ENCODE assay signal across 12 cellular contexts in genomic region chr21:33974513-33975468, GRCh38. TPM values are rescaled to one million over a fixed set of nuclear protein-coding genes. Genes with fewer than 3 reads are reported as not detected.
DNase-seq lines count a peak whose midpoint lies in the region; ATAC-seq and TF ChIP-seq lines count a peak whose summit lies in the region.
"Had no signal": no experiment of that assay in that cellular context is flagged by ENCODE, and none has a peak within 500 bp of the region (broad histone marks: within the 10 kb centered on the region; RNA-seq: fewer than 3 reads in every experiment).

No MANE protein-coding gene starts in this region.

- H3K9me3 ChIP-seq in breast epithelium (no peaks in the 10 kb centered on the region), T-helper 17 cell (ENCODE audit: control insufficient read depth, low read length, poor library complexity, severe bottlenecking) (no peaks in the 10 kb centered on the region), esophagus squamous epithelium (no peaks in the 10 kb centered on the region)

- no peak for TF ChIP-seq POLR2A in breast epithelium (IDR thresholded peaks at IDR 0.05)
- TF ChIP-seq POLR2A in esophagus squamous epithelium (IDR thresholded peaks at IDR 0.05): no peak

- H3K27me3 ChIP-seq in breast epithelium (no peaks in the 10 kb centered on the region), esophagus squamous epithelium (no peaks in the 10 kb centered on the region)

- H3K4me1 ChIP-seq in breast epithelium (no peaks in the 10 kb centered on the region), esophagus squamous epithelium (peaks cover 11 to 54% (median 23%) of the 10 kb centered on the region in 3 donors)
- H3K4me1 ChIP-seq: parathyroid adenoma had no signal

- DNase-seq in MCF 10A (ENCODE audit: unreplicated experiment) (no peak), breast epithelium (ENCODE audit: low spot score in 2 of 2) (no peak), T-helper 17 cell (no peak), esophagus squamous epithelium (lab: John Stamatoyannopoulos, UW) (no peak), type B pancreatic cell (ENCODE audit: extremely low spot score, unreplicated experiment) (no peak)
- DNase-seq in stimulated activated CD4-positive, alpha-beta T cell treated with anti-CD3 and anti-CD28 coated beads, Interleukin-12 subunit alpha, Interleukin-12 subunit beta, amount 100 ng/mL, for 4 hours: no peak
- DNase-seq: anterior cingulate cortex, NCI-H1417 treated with DMSO at 0.1 percent for 48 hours had no signal

- WGBS in esophagus squamous epithelium, 2 donors: 78 to 93% methylated on average over 9 of the region's 9 CpGs

- CTCF ChIA-PET in MCF 10A (lab: Yijun Ruan, JAX): interaction anchor here (4.3 kb wide), 1 partner anchor 50 kb away, joined by 17 read pairs; no protein-coding TSS in a partner anchor

- no peak for TF ChIP-seq CTCF in MCF 10A (IDR thresholded peaks at IDR 0.05; ENCODE audit: unreplicated experiment)
- no peak for TF ChIP-seq CTCF in breast epithelium (IDR thresholded peaks at IDR 0.05)
- no peak for TF ChIP-seq CTCF in esophagus squamous epithelium (IDR thresholded peaks at IDR 0.05)
- no peak for TF ChIP-seq CTCF in type B pancreatic cell (conservative IDR thresholded peaks at IDR 0.05)

- ATAC-seq in T-helper 17 cell (no peak), HG02852 (IDR thresholded peaks at IDR 0.05; ENCODE audit: unreplicated experiment) (no peak), HG03469 (IDR thresholded peaks at IDR 0.05; ENCODE audit: unreplicated experiment) (no peak)

- POLR2A ChIA-PET in MCF 10A (lab: Yijun Ruan, JAX): interaction anchor here (0.8 to 4.4 kb wide), 7 partner anchors 13 to 100 kb away, joined by 4 to 38 read pairs (median 5); partner anchors contain the start of genes MRPS6 and SLC5A3

- H3K36me3 Mint-ChIP-seq in MCF 10A (ENCODE audit: insufficient read depth, unreplicated experiment) (no peaks in the 10 kb centered on the region), T-helper 17 cell (ENCODE audit: low read depth) (peaks cover 5% of the 10 kb centered on the region), type B pancreatic cell (peaks cover 3% of the 10 kb centered on the region)

- no TSS peak for BruUV-seq in MCF 10A (replicated peaks; lab: Mats Ljungman, UMichigan)

- no peaks in the 10 kb centered on the region for H3K36me3 ChIP-seq in breast epithelium
- no peaks in the 10 kb centered on the region for H3K36me3 ChIP-seq in esophagus squamous epithelium

- H3K4me3 Mint-ChIP-seq in MCF 10A (ENCODE audit: unreplicated experiment): no peak overlapping the region
- H3K4me3 Mint-ChIP-seq in T-helper 17 cell: no peak overlapping the region
- no peak overlapping the region for H3K4me3 Mint-ChIP-seq in type B pancreatic cell

- intact Hi-C loops in MCF 10A (cut with micrococcal nuclease): no loop called here
- intact Hi-C loops in breast epithelium (cut with DNase I; ENCODE audit: low total_unique reads): no loop called here
- intact Hi-C loops in esophagus squamous epithelium (cut with DNase I): no loop called here

- peak overlapping the region; percentile 98 for H3K27ac Mint-ChIP-seq in MCF 10A (ENCODE audit: low read depth, unreplicated experiment)
- peak overlapping the region; percentile 92 for H3K27ac Mint-ChIP-seq in T-helper 17 cell
- peak overlapping the region; percentile 92 for H3K27ac Mint-ChIP-seq in type B pancreatic cell

- H3K27ac ChIP-seq in breast epithelium: no peak overlapping the region
- peak overlapping the region in 3 of 4 donors; percentile 13 to 90 (median 87) for H3K27ac ChIP-seq in esophagus squamous epithelium
- H3K27ac ChIP-seq: parathyroid adenoma, VCaP had no signal

- H3K4me3 ChIP-seq in breast epithelium (no peak overlapping the region), esophagus squamous epithelium (no peak overlapping the region)

- H3K4me1 Mint-ChIP-seq in MCF 10A (ENCODE audit: insufficient read depth, unreplicated experiment): peaks cover 43% of the 10 kb centered on the region
- peaks cover 45% of the 10 kb centered on the region for H3K4me1 Mint-ChIP-seq in T-helper 17 cell
- H3K4me1 Mint-ChIP-seq in type B pancreatic cell (ENCODE audit: unreplicated experiment): peaks cover 33% of the 10 kb centered on the region

- H3K27me3 Mint-ChIP-seq in MCF 10A (ENCODE audit: insufficient read depth, unreplicated experiment) (no peaks in the 10 kb centered on the region), T-helper 17 cell (no peaks in the 10 kb centered on the region), type B pancreatic cell (no peaks in the 10 kb centered on the region)

- H3K9me3 Mint-ChIP-seq in MCF 10A (ENCODE audit: unreplicated experiment) (no peaks in the 10 kb centered on the region), type B pancreatic cell (peaks cover 4% of the 10 kb centered on the region)

RNA-seq across cellular contexts. Expression of gene ATP5PO, which starts 59.2 kb away (rescaled TPM):
- 147 and 196 TPM in 2 replicates for total RNA-seq in MCF 10A (2022)
- total RNA-seq in breast epithelium: 100 to 1,000 TPM; 161 to 234 (median 170) TPM
- total RNA-seq in T-helper 17 cell: 100 to 1,000 TPM; 113 to 116 TPM
- 100 to 1,000 TPM; 184 to 354 (median 297) TPM for total RNA-seq in esophagus squamous epithelium
- total RNA-seq in type B pancreatic cell (ENCODE audit: low replicate concordance): 257 and 264 TPM in 2 replicates

Comparison
In these comparisons a context has a peak if more than half of its experiments do, and no peak if none do; other contexts are left out.
1. H3K27ac ChIP-seq: peak in esophagus squamous epithelium (3 of 4); none in breast epithelium (0 of 2).
2. Peak in every context shown above with its lines, with median percentiles within 50 percentile points of each other: H3K27ac Mint-ChIP-seq.